8 cellular contexts compared by ENCODE assay signal in the genomic region with DNA sequence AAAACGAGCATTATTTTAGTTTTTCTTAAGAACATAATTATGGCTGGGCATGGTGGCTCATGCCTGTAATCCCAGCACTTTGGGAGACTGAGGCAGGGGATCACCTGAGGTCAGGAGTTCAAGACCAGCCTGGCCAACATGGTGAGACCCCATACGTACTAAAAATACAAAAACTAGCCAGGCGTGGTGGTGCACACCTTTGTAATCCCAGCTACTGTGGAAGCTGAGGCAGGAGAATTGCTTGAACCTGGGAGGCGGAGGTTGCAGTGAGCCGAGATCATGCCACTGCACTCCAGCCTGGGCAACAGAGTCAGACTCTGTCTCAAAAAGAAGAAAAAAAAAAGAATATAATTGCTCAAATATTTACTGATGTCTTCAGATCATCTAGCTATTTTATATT. TPM values are rescaled to one million over a fixed set of nuclear protein-coding genes. Genes with fewer than 3 reads are reported as not detected.
DNase-seq lines count a peak whose midpoint lies in the region; ATAC-seq and TF ChIP-seq lines count a peak whose summit lies in the region.
"Not testable (repeated sequence)": the region's sequence is repeated elsewhere in the genome, so short reads cannot be mapped to it uniquely, and the experiment has no call there.

No MANE protein-coding gene starts in this region.

- not testable (repeated sequence) for H3K36me3 ChIP-seq in A673 (ENCODE audit: insufficient read depth, low read length, poor library complexity, severe bottlenecking); RWPE2 (ENCODE audit: low read depth); adrenal gland (replicated peaks in 1 of 2); esophagus squamous epithelium; sigmoid colon; thyroid gland

- H3K4me1 Mint-ChIP-seq in mesothelial cell of epicardium = peaks cover 44% of the 10 kb centered on the region

- H3K4me3 ChIP-seq in A673 (ENCODE audit: low read depth, low read length, poor library complexity, severe bottlenecking); HL-60 (replicated peaks; ENCODE audit: insufficient read depth, low read length); RWPE2 (ENCODE audit: severe bottlenecking); adrenal gland; esophagus squamous epithelium; sigmoid colon; thyroid gland (replicated peaks in 1 of 3): not testable (repeated sequence)

- H3K27ac ChIP-seq in A673 (ENCODE audit: low read depth, low read length, poor library complexity, severe bottlenecking) (peak overlapping the region; percentile 16), HL-60 (replicated peaks) (peak overlapping the region; percentile 39; the same call in 1 of the 2 replicates), RWPE2 (ENCODE audit: poor library complexity, severe bottlenecking) (peak overlapping the region; percentile 48), adrenal gland (peak overlapping the region; percentile 71 to 85 (median 80)), esophagus squamous epithelium (peak overlapping the region in 3 of 4 donors; percentile 26 to 66 (median 63)), sigmoid colon (peak overlapping the region; percentile 64 to 75 (median 70)), thyroid gland (peak overlapping the region; percentile 20 to 66 (median 50))

- ATAC-seq in RWPE2 (ENCODE audit: low read depth) = not testable (repeated sequence)

- 55 to 68% (median 59%) methylated on average over 5 of the region's 5 CpGs for WGBS in adrenal gland, 4 donors
- 69 to 72% methylated on average over 5 of the region's 5 CpGs for WGBS in esophagus squamous epithelium, 2 donors
- WGBS in sigmoid colon, 2 donors = 24 to 73% methylated on average over 5 of the region's 5 CpGs
- 81 to 85% methylated on average over 5 of the region's 5 CpGs for WGBS in thyroid gland, 2 donors

- DNase-seq in A673 (ENCODE audit: low spot score); HL-60 (ENCODE audit: low read depth in 1 of 2, low spot score in 1 of 2); RWPE2 (ENCODE audit: low spot score); adrenal gland; esophagus squamous epithelium (lab: John Stamatoyannopoulos, UW); mesothelial cell of epicardium (ENCODE audit: low spot score in 2 of 2, unreplicated experiment in 2 of 2); sigmoid colon; thyroid gland: not testable (repeated sequence)

- not testable (repeated sequence) for H3K9me3 Mint-ChIP-seq in mesothelial cell of epicardium

- not testable (repeated sequence) for H3K9me3 ChIP-seq in A673 (ENCODE audit: low read depth, low read length, poor library complexity, severe bottlenecking); RWPE2 (ENCODE audit: severe bottlenecking); adrenal gland (replicated peaks in 1 of 3); esophagus squamous epithelium; sigmoid colon; thyroid gland

- not testable (repeated sequence) for H3K27me3 Mint-ChIP-seq in mesothelial cell of epicardium (ENCODE audit: low read depth)

- POLR2A ChIA-PET in A673 (lab: Charles Lee; ENCODE audit: low non-redundant PET) = not testable (repeated sequence)

- not testable (repeated sequence) for H3K36me3 Mint-ChIP-seq in mesothelial cell of epicardium

- not testable (repeated sequence) for H3K27me3 ChIP-seq in A673 (replicated peaks; ENCODE audit: insufficient read depth, low read depth, low read length, poor library complexity); HL-60 (ENCODE audit: insufficient read depth, poor library complexity, severe bottlenecking); RWPE2 (ENCODE audit: insufficient read depth, poor library complexity, severe bottlenecking); adrenal gland; esophagus squamous epithelium; sigmoid colon; thyroid gland

- CTCF ChIA-PET in A673 (lab: Charles Lee) = not testable (repeated sequence)

- intact Hi-C loops in A673 (cut with micrococcal nuclease; ENCODE audit: unreplicated experiment); adrenal gland (cut with DNase I); esophagus squamous epithelium (cut with DNase I); sigmoid colon (cut with DNase I); thyroid gland (cut with DNase I): not testable (repeated sequence)

- H3K4me1 ChIP-seq in A673 (ENCODE audit: insufficient read depth, low read length, poor library complexity, severe bottlenecking) (peaks cover 37% of the 10 kb centered on the region), adrenal gland (replicated peaks in 1 of 2) (peaks cover 13 to 48% of the 10 kb centered on the region in 2 donors), esophagus squamous epithelium (peaks cover 4 to 51% (median 21%) of the 10 kb centered on the region in 3 donors), sigmoid colon (peaks cover 0 to 52% (median 37%) of the 10 kb centered on the region in 4 donors), thyroid gland (peaks cover 22 to 37% of the 10 kb centered on the region in 2 donors)
- not testable (repeated sequence) for H3K4me1 ChIP-seq in RWPE2 (ENCODE audit: insufficient read depth, poor library complexity, severe bottlenecking)

- TF ChIP-seq EP300 in sigmoid colon (IDR thresholded peaks at IDR 0.05) = not testable (repeated sequence)

- not testable (repeated sequence) for BruUV-seq in A673 (replicated peaks; lab: Mats Ljungman, UMichigan)

- TF ChIP-seq POLR2A in adrenal gland (IDR thresholded peaks at IDR 0.05); esophagus squamous epithelium (IDR thresholded peaks at IDR 0.05); sigmoid colon (IDR thresholded peaks at IDR 0.05); thyroid gland (IDR thresholded peaks at IDR 0.05): not testable (repeated sequence)

- H3K4me3 Mint-ChIP-seq in mesothelial cell of epicardium = not testable (repeated sequence)

- peak overlapping the region; percentile 41 for H3K27ac Mint-ChIP-seq in mesothelial cell of epicardium

- not testable (repeated sequence) for TF ChIP-seq CTCF in A673 (conservative IDR thresholded peaks at IDR 0.05; ENCODE audit: low read depth, low read length); HL-60 (IDR thresholded peaks at IDR 0.05; ENCODE audit: insufficient read depth, low read length); RWPE2 (IDR thresholded peaks at IDR 0.05; ENCODE audit: poor library complexity, severe bottlenecking); adrenal gland (IDR thresholded peaks at IDR 0.05); esophagus squamous epithelium (IDR thresholded peaks at IDR 0.05); mesothelial cell of epicardium (IDR thresholded peaks at IDR 0.05; ENCODE audit: unreplicated experiment); sigmoid colon (IDR thresholded peaks at IDR 0.05); thyroid gland (IDR thresholded peaks at IDR 0.05)

RNA-seq across cellular contexts. Expression of a gene that starts 25.3 kb away (rescaled TPM):
- total RNA-seq in A673 (2021) (13.7 and 17.5 TPM in 2 replicates), adrenal gland (10 to 100 TPM; 20.9 to 61.6 (median 48.8) TPM), esophagus squamous epithelium (10 to 100 TPM; 10.1 to 16.6 (median 14.9) TPM), mesothelial cell of epicardium (20.4 to 21.2 TPM (median 21.2 TPM) in 3 replicates), sigmoid colon (10 to 100 TPM in 1 of 4 donors, 1 to 10 TPM in 3; 7.1 to 18.6 (median 8.6) TPM), thyroid gland (10 to 100 TPM; 14.6 to 22.7 (median 20.4) TPM)
- polyA plus RNA-seq in adrenal gland (10 to 100 TPM; 13.8 to 20.9 (median 16.3) TPM), sigmoid colon (1 to 10 TPM; 4.2 to 4.7 (median 4.2) TPM)

Comparison
In these comparisons a context has a peak if more than half of its experiments do, and no peak if none do; other contexts are left out.
1. H3K27ac ChIP-seq: peak in every context shown above with its lines; median percentile 80 in adrenal gland; 70 in sigmoid colon; 63 in esophagus squamous epithelium; 50 in thyroid gland; 48 in RWPE2; 39 in HL-60; 16 in A673.